In genomic region chr22:45640291-45640940, GRCh38 we compare ENCODE assay signal across 25 cellular contexts. TPM values are rescaled to one million over a fixed set of nuclear protein-coding genes. Genes with fewer than 3 reads are reported as not detected.
A peak's percentile ranks its signal among the peaks of the same experiment; 100 is the strongest.
DNase-seq lines count a peak whose midpoint lies in the region; ATAC-seq, FAIRE-seq and TF ChIP-seq lines count a peak whose summit lies in the region.
"Had no signal": no experiment of that assay in that cellular context is flagged by ENCODE, and none has a peak within 500 bp of the region (broad histone marks: within the 10 kb centered on the region; RNA-seq: fewer than 3 reads in every experiment).

No MANE protein-coding gene starts in this region.

- no peaks in the 10 kb centered on the region for H3K23me2 ChIP-seq in H1 (ENCODE audit: low read depth, low read length)

- H4K8ac ChIP-seq in H1 (ENCODE audit: extremely low read depth, insufficient read depth, low read length) = no peak overlapping the region; the same call in 1 of the 2 replicates
- no peak overlapping the region for H4K8ac ChIP-seq in trophoblast cell (ENCODE audit: low read depth, low read length)

- WGBS in H1 (ENCODE audit: extremely low coverage in 1 of 2, insufficient coverage in 1 of 2, insufficient read length in 1 of 2, insufficient replicate concordance in 2 of 2, low coverage in 1 of 2, low lambda C conversion rate in 2 of 2, missing lambda C conversion rate in 1 of 2), 2 experiments = 85% methylated on average over 6 of the region's 7 CpGs; no CpG with 5 or more reads in 1 of the 2 experiments
- no CpG with 5 or more reads among the region's 7 CpGs for WGBS in trophoblast cell (ENCODE audit: extremely low coverage, insufficient coverage, insufficient read length)

- ATAC-seq in GM19455 (IDR thresholded peaks at IDR 0.05; ENCODE audit: unreplicated experiment) (no peak), GM19328 (IDR thresholded peaks at IDR 0.05; ENCODE audit: unreplicated experiment) (no peak)
- ATAC-seq: GM12878 had no signal

- no peak for TF ChIP-seq CTCF in H1 (IDR thresholded peaks at IDR 0.05; ENCODE audit: control extremely low read depth in 1 of 3, insufficient read depth in 1 of 3, low read depth in 1 of 3, low read length in 3 of 3)

- H3K4me3 ChIP-seq in H1 (ENCODE audit: extremely low read depth in 1 of 4, insufficient read depth in 2 of 4, low read depth in 3 of 4, low read length in 4 of 4) = no peak overlapping the region
- no peak overlapping the region for H3K4me3 ChIP-seq in trophoblast cell (ENCODE audit: low read depth, low read length)
- H3K4me3 ChIP-seq: coronary artery, GM12878, skin epidermis, uterus had no signal

- no peak overlapping the region for H4K12ac ChIP-seq in trophoblast cell (ENCODE audit: low read depth, low read length)

- H3K79me1 ChIP-seq in H1 (ENCODE audit: low read depth, low read length) (no peaks in the 10 kb centered on the region), trophoblast cell (ENCODE audit: low read length) (peaks cover 24% of the 10 kb centered on the region)

- H2BK12ac ChIP-seq in H1 (ENCODE audit: low read depth, low read length) (peak overlapping the region; percentile 7), trophoblast cell (ENCODE audit: low read length) (peak overlapping the region; percentile 67)

- no peak overlapping the region for H3K14ac ChIP-seq in H1 (ENCODE audit: insufficient read length)
- peak overlapping the region; percentile 34 for H3K14ac ChIP-seq in trophoblast cell (ENCODE audit: low read length)

- H3K56ac ChIP-seq in H1 (replicated peaks; ENCODE audit: insufficient read length, low read depth, low read length) = no peak overlapping the region

- no peak overlapping the region for H2BK120ac ChIP-seq in H1 (replicated peaks; ENCODE audit: low read depth, low read length)
- H2BK120ac ChIP-seq in trophoblast cell (ENCODE audit: insufficient read depth, low read length, poor library complexity) = peak overlapping the region; percentile 7

- H3K27me3 ChIP-seq in H1 (replicated peaks in 1 of 4; ENCODE audit: control insufficient read depth in 3 of 4, extremely low read depth in 1 of 4, insufficient read depth in 3 of 4, low read length in 3 of 4) = peaks cover 0 to 11% (median 4%) of the 10 kb centered on the region in 4 experiments; a peak in 5 of 7 replicates
- no peaks in the 10 kb centered on the region for H3K27me3 ChIP-seq in trophoblast cell (ENCODE audit: insufficient read depth, low read length)
- H3K27me3 ChIP-seq: uterus had no signal

- no peak for TF ChIP-seq EP300 in H1 (IDR thresholded peaks at IDR 0.05; ENCODE audit: borderline replicate concordance in 1 of 2, low read depth in 2 of 2, low read length in 2 of 2)

- H3K4ac ChIP-seq in H1 (replicated peaks; ENCODE audit: insufficient read length, low read depth, low read length) (no peak overlapping the region), trophoblast cell (ENCODE audit: low read depth, low read length) (peak overlapping the region; percentile 19)

- peak overlapping the region; percentile 59 for H3K27ac ChIP-seq in KOPT-K1 (ENCODE audit: low read depth, low read length, poor library complexity, severe bottlenecking)
- H3K27ac ChIP-seq in H1 (ENCODE audit: low read depth, low read length) = no peak overlapping the region
- no peak overlapping the region for H3K27ac ChIP-seq in trophoblast cell (ENCODE audit: low read depth, low read length)
- H3K27ac ChIP-seq: C4-2B, coronary artery, skin epidermis had no signal

- no peak for FAIRE-seq in H1 (lab: Jason Lieb, UNC)
- FAIRE-seq: A204.1, GM12878, kidney, TTC549 had no signal

- TF ChIP-seq POLR2A in H1 (IDR thresholded peaks at IDR 0.05; ENCODE audit: control extremely low read depth in 1 of 2, low read depth in 2 of 2, low read length in 2 of 2) = no peak

- H2BK20ac ChIP-seq in H1 (ENCODE audit: low read length) = peak overlapping the region; percentile 72; the same call in 1 of the 2 replicates

- 0 out of 2 replicates have a peak overlapping the region, but pooled peaks have one; percentile 17 for H2AFZ ChIP-seq in H1 (ENCODE audit: low read length)
- H2AFZ ChIP-seq in trophoblast cell (ENCODE audit: insufficient read depth, low read length, poor library complexity) = no peak overlapping the region

- H4K91ac ChIP-seq in H1 (replicated peaks; ENCODE audit: insufficient read length, low read length) = peak overlapping the region; percentile 2
- peak overlapping the region; percentile 67 for H4K91ac ChIP-seq in trophoblast cell (ENCODE audit: low read depth, low read length)

- H3K36me3 ChIP-seq in KOPT-K1 (ENCODE audit: insufficient read depth, low read length) = no peaks in the 10 kb centered on the region
- H3K36me3 ChIP-seq in H1 (ENCODE audit: control insufficient read depth in 2 of 4, insufficient read depth in 4 of 4, low read length in 3 of 4) = no peaks in the 10 kb centered on the region
- H3K36me3 ChIP-seq in trophoblast cell (ENCODE audit: control insufficient read depth in 1 of 2, insufficient read depth in 2 of 2, low read length in 2 of 2) = no peaks in the 10 kb centered on the region
- H3K36me3 ChIP-seq: uterus had no signal

- H2AK5ac ChIP-seq in H1 (ENCODE audit: low read depth, low read length) = no peak overlapping the region
- H2AK5ac ChIP-seq in trophoblast cell (ENCODE audit: low read length) = peak overlapping the region; percentile 86

- peak; percentile 44 for DNase-seq in activated CD8-positive, alpha-beta memory T cell treated with anti-CD3 and anti-CD28 coated beads for 24 hours
- DNase-seq in activated CD8-positive, alpha-beta memory T cell treated with anti-CD3 and anti-CD28 coated beads, Interleukin-2, amount 50 U/mL, for 4 hours = no peak
- DNase-seq in H1 (ENCODE audit: low read depth in 1 of 2, low spot score in 2 of 2) = no peak
- no peak for DNase-seq in trophoblast cell
- no peak for DNase-seq in stimulated activated CD4-positive, alpha-beta T cell treated with anti-CD3 and anti-CD28 coated beads, Interleukin-4, amount 100 ng/mL, for 24 hours
- DNase-seq: activated CD4-positive, alpha-beta T cell treated with anti-CD3 and anti-CD28 coated beads, Interleukin-2, amount 50 U/mL, for 4 hours; activated T-cell treated with anti-CD3 and anti-CD28 coated beads, Interleukin-2, amount 50 U/mL, for 72 hours; hypothalamus; IMR-90; kidney; mesendoderm; NCI-H187 treated with DMSO at 0.1 percent for 48 hours; NCI-H446; RPMI8226; stimulated activated CD4-positive, alpha-beta T cell treated with anti-CD3 and anti-CD28 coated beads, Interleukin-4, amount 100 ng/mL, for 1 hour; uterus had no signal

- H3K4me1 ChIP-seq in H1 (replicated peaks in 1 of 4; ENCODE audit: control insufficient read depth in 3 of 4, insufficient read depth in 4 of 4, low read length in 3 of 4) (peaks cover 0 to 17% (median 12%) of the 10 kb centered on the region in 4 experiments; a peak in 4 of 7 replicates), trophoblast cell (ENCODE audit: control insufficient read depth in 1 of 2, insufficient read depth in 2 of 2, low read length in 2 of 2) (peaks cover 21 to 24% of the 10 kb centered on the region in 2 experiments)
- H3K4me1 ChIP-seq: uterus had no signal

- TF ChIP-seq RAD21 in H1 (IDR thresholded peaks at IDR 0.05 in 1 of 2, conservative IDR thresholded peaks at IDR 0.05 in 1 of 2; ENCODE audit: low read depth in 2 of 2, low read length in 2 of 2) = no peak

- no peak overlapping the region for H4K5ac ChIP-seq in H1 (ENCODE audit: insufficient read length, low read depth, low read length)

- H3K23ac ChIP-seq in H1 (ENCODE audit: insufficient read length) (no peak overlapping the region), trophoblast cell (ENCODE audit: low read length) (no peak overlapping the region)

- H3K18ac ChIP-seq in H1 (ENCODE audit: extremely low read depth, low read length) (peak overlapping the region; percentile 32), trophoblast cell (ENCODE audit: low read length) (peak overlapping the region; percentile 73)

- H2BK5ac ChIP-seq in H1 (ENCODE audit: low read depth, low read length) = peak overlapping the region; percentile 35; the same call in 1 of the 2 replicates
- peak overlapping the region; percentile 11 for H2BK5ac ChIP-seq in trophoblast cell (ENCODE audit: low read depth, low read length, poor library complexity)

- no peak overlapping the region for H3K4me2 ChIP-seq in H1 (ENCODE audit: insufficient read depth in 1 of 2, low read depth in 2 of 2, low read length in 2 of 2)
- no peak overlapping the region for H3K4me2 ChIP-seq in trophoblast cell (ENCODE audit: low read length)

- CTCF ChIA-PET in H1 (lab: Charles Lee; ENCODE audit: partially characterized antibody) = interaction anchor here (0.9 to 1.7 kb wide), 7 partner anchors 10 to 237 kb away, joined by 3 to 4 read pairs (median 3); no protein-coding TSS in a partner anchor

- H3K79me2 ChIP-seq in H1 (ENCODE audit: control insufficient read depth in 1 of 2, insufficient read depth in 2 of 2, low read length in 2 of 2) (no peaks in the 10 kb centered on the region), trophoblast cell (ENCODE audit: control insufficient read depth, insufficient read depth, low read length, poor library complexity) (peaks cover 2% of the 10 kb centered on the region)

- no peaks in the 10 kb centered on the region for H3K9me3 ChIP-seq in KOPT-K1 (ENCODE audit: insufficient read depth, low read length, poor library complexity, severe bottlenecking)
- H3K9me3 ChIP-seq in H1 (ENCODE audit: insufficient read depth in 2 of 2, low read depth in 1 of 2, low read length in 1 of 2) = no peaks in the 10 kb centered on the region
- peaks cover 4% of the 10 kb centered on the region for H3K9me3 ChIP-seq in trophoblast cell (ENCODE audit: insufficient read depth, low read depth, low read length)
- H3K9me3 ChIP-seq: uterus had no signal

- POLR2A ChIA-PET in H1 (lab: Charles Lee; ENCODE audit: partially characterized antibody) = interaction anchor here (0.6 kb wide), 1 partner anchor 48 kb away, joined by 3 read pairs; no protein-coding TSS in a partner anchor

- H4K20me1 ChIP-seq in H1 (replicated peaks in 1 of 2; ENCODE audit: control insufficient read depth in 1 of 2, insufficient read depth in 2 of 2, low read length in 2 of 2) = no peaks in the 10 kb centered on the region

- no peak overlapping the region; a peak in 1 of 7 replicates for H3K9ac ChIP-seq in H1 (replicated peaks in 1 of 4; ENCODE audit: extremely low read depth in 1 of 4, low read depth in 3 of 4, low read length in 3 of 4)
- H3K9ac ChIP-seq in trophoblast cell (ENCODE audit: low read length) = no peak overlapping the region

- peak overlapping the region; percentile 72; the same call in 1 of the 2 replicates for H2BK15ac ChIP-seq in H1 (ENCODE audit: low read length)

TF ChIP-seq in H1, 55 proteins besides CTCF, POLR2A, EP300 and RAD21 (continues in another document):
- no peak for TF ChIP-seq KDM5A (IDR thresholded peaks at IDR 0.05; ENCODE audit: low read length)

RNA-seq across cellular contexts. Expression of gene ATXN10, which starts 31.2 kb away (rescaled TPM):
- total RNA-seq in H1 (2021; fragmentation: NEBNext Ultra II Directional; extraction: Animal tissue kit (Norgen Biotek cat#: 25700)) = 194 and 210 TPM in 2 replicates
- 62.5 and 134 TPM in 2 replicates for polyA plus RNA-seq in H1 (2011; rRNA removed)
- 167 TPM for polyA plus RNA-seq in H1 (2011; cell fraction: cytosol; rRNA removed)
- 84.7 TPM for polyA plus RNA-seq in H1 (2011; cell fraction: nucleus; rRNA removed)
- 267 to 295 TPM (median 271 TPM) in 4 replicates for polyA plus RNA-seq in H1 (2012, experiment 1 of 2)
- 23.8 TPM for polyA plus RNA-seq in H1 (2012, experiment 2 of 2)
- 63.2 TPM for polyA plus RNA-seq in H1 (2013, experiment 1 of 2)
- 62.2 TPM for polyA plus RNA-seq in H1 (2013, experiment 2 of 2)
- 446 and 722 TPM in 2 replicates for polyA minus RNA-seq in H1 (2011; rRNA and poly(A)+ RNA removed)
- 116 TPM for polyA minus RNA-seq in H1 (2011; cell fraction: cytosol; rRNA and poly(A)+ RNA removed)
- polyA minus RNA-seq in H1 (2011; cell fraction: nucleus; rRNA and poly(A)+ RNA removed) = 177 TPM
- polyA plus RNA-seq in trophoblast cell (2013) = 64.4 and 67.4 TPM in 2 replicates
